ENCODE assay signal across 9 cellular contexts in the genomic region with DNA sequence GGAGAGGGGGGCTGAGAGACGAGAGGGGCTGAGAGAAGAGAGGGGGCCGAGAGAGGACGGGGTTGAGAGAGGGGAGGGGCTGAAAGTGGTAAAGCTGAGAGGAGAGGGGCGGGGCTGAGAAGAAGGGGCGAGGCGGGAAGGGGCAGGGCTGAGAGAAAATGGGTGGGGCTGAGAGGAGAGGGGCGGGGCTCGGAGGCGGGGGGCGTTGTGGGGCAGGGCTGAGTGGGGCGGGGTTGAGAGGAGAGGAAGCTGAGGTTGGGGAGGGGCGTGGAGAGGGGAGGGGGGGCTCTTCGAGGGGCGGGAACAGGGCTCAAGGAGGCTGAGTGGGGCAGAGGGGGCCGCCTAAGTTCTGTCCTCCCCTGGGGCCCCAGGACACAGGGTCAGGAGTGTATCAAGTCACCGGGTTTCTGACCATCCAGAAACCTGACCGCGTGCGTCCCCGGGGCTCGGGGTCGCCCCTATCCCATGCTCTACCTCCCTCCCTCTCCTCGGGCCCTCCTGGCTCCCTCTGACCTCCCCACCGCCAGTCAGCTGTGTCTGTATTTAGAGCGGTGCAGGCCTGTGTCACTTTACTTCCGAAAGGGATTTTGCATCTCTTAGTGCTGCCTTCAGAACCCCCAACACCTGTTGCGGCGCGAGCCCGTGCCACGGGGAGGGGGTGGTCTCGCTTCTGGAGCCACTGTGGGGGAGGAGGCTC. TPM values are rescaled to one million over a fixed set of nuclear protein-coding genes. Genes with fewer than 3 reads are reported as not detected.
DNase-seq lines count a peak whose midpoint lies in the region; ATAC-seq and TF ChIP-seq lines count a peak whose summit lies in the region.
"Had no signal": no experiment of that assay in that cellular context is flagged by ENCODE, and none has a peak within 500 bp of the region (broad histone marks: within the 10 kb centered on the region; RNA-seq: fewer than 3 reads in every experiment).

No MANE protein-coding gene starts in this region.

- DNase-seq in DMS 273 (lab: John Stamatoyannopoulos, UW; ENCODE audit: unreplicated experiment) (peak; percentile 84), DMS 273 treated with DMSO at 0.1 percent for 48 hours (lab: John Stamatoyannopoulos, UW) (no peak), NCI-H460 (ENCODE audit: extremely low read depth, low read depth) (peak; percentile 42), activated T-cell treated with anti-CD3 and anti-CD28 coated beads for 24 hours (ENCODE audit: low read depth) (peak; percentile 13), left ventricle myocardium inferior (no peak), dedifferentiated amniotic fluid mesenchymal stem cell (ENCODE audit: extremely low spot score) (no peak)
- peak; percentile 13 to 36 for DNase-seq in stimulated activated CD4-positive, alpha-beta T cell treated with anti-CD3 and anti-CD28 coated beads, Interleukin-4, amount 100 ng/mL, for 4 hours

- ATAC-seq in HG02759 (IDR thresholded peaks at IDR 0.05; ENCODE audit: unreplicated experiment) = no peak

- H3K27ac ChIP-seq in left ventricle myocardium inferior (replicated peaks) = no peak overlapping the region
- H3K27ac ChIP-seq: 22Rv1 had no signal

- no peak for TF ChIP-seq CTCF in left ventricle myocardium inferior (IDR thresholded peaks at IDR 0.05; ENCODE audit: borderline replicate concordance)

- H3K9me3 ChIP-seq in left ventricle myocardium inferior (replicated peaks) = no peaks in the 10 kb centered on the region

- intact Hi-C loops in left ventricle myocardium inferior (cut with micrococcal nuclease) = no loop called here

- H3K36me3 ChIP-seq in left ventricle myocardium inferior = no peaks in the 10 kb centered on the region

- peak overlapping the region; percentile 39 for H3K4me3 ChIP-seq in left ventricle myocardium inferior

- H3K27me3 ChIP-seq in left ventricle myocardium inferior (ENCODE audit: low read depth) = peaks cover 81% of the 10 kb centered on the region

- peaks cover 12% of the 10 kb centered on the region for H3K4me1 ChIP-seq in left ventricle myocardium inferior

RNA-seq across cellular contexts. Expression of a gene that starts 38.6 kb away (rescaled TPM):
- 4.2 and 5.9 TPM in 2 replicates for total RNA-seq in NCI-H460 (2014; rRNA removed; shearing (Covaris generic))
- polyA plus RNA-seq in NCI-H460 (2014; cell fraction: nucleus; rRNA removed) = 9.8 and 11.9 TPM in 2 replicates
- total RNA-seq in left ventricle myocardium inferior = 7.2 TPM

RNA-seq across cellular contexts. Expression of a gene that starts 41.2 kb away (rescaled TPM):
- 1.4 and 1.5 TPM in 2 replicates for total RNA-seq in NCI-H460 (2014; rRNA removed; shearing (Covaris generic))
- 3.2 and 3.6 TPM in 2 replicates for polyA plus RNA-seq in NCI-H460 (2014; cell fraction: nucleus; rRNA removed)
- 4.2 TPM for total RNA-seq in left ventricle myocardium inferior

RNA-seq across cellular contexts. Expression of a gene that starts 58.3 kb away (rescaled TPM):
- total RNA-seq in NCI-H460 (2014; rRNA removed; shearing (Covaris generic)) = 0.15 TPM in 1 of 2 replicates, not detected in the other
- 0.12 TPM in 1 of 2 replicates, not detected in the other for polyA plus RNA-seq in NCI-H460 (2014; cell fraction: nucleus; rRNA removed)
- total RNA-seq in left ventricle myocardium inferior = 0.41 TPM

Comparison
In these comparisons a context has a peak if more than half of its experiments do, and no peak if none do; other contexts are left out.
1. DNase-seq: peak in DMS 273 (single experiment), NCI-H460 (single experiment), activated T-cell treated with anti-CD3 and anti-CD28 coated beads for 24 hours (single experiment) and stimulated activated CD4-positive, alpha-beta T cell treated with anti-CD3 and anti-CD28 coated beads, Interleukin-4, amount 100 ng/mL, for 4 hours (2 of 2); none in DMS 273 treated with DMSO at 0.1 percent for 48 hours (single experiment), left ventricle myocardium inferior (single experiment) and dedifferentiated amniotic fluid mesenchymal stem cell (single experiment).